Comparison of ENCODE assay signal across 8 cellular contexts in genomic region chr20:63696311-63696627, GRCh38. TPM values are rescaled to one million over a fixed set of nuclear protein-coding genes. Genes with fewer than 3 reads are reported as not detected.
DNase-seq lines count a peak whose midpoint lies in the region; ATAC-seq, FAIRE-seq and TF ChIP-seq lines count a peak whose summit lies in the region.

No MANE protein-coding gene starts in this region.

- no peaks in the 10 kb centered on the region for H3K27me3 ChIP-seq in skeletal muscle satellite cell (ENCODE audit: control insufficient read depth, insufficient read depth, low read length)

- no peaks in the 10 kb centered on the region for H3K4me1 ChIP-seq in HEK293 (ENCODE audit: control insufficient read depth, insufficient read depth, low read length)
- peaks cover 40% of the 10 kb centered on the region for H3K4me1 ChIP-seq in skeletal muscle satellite cell (ENCODE audit: control insufficient read depth, insufficient read depth, low read length)

- intact Hi-C loops in cardiac septum (cut with DNase I): loop anchor here (5.0 kb wide), 1 partner anchor 41 kb away; the partner anchor contains the start of genes LIME1 and SLC2A4RG

- peak overlapping the region; percentile 68 for H3K4me2 ChIP-seq in skeletal muscle satellite cell (ENCODE audit: low read length)

- H3K36me3 ChIP-seq in HEK293 (ENCODE audit: control insufficient read depth in 2 of 2, insufficient read depth in 1 of 2, low read length in 2 of 2): peaks cover 0 to 23% of the 10 kb centered on the region in 2 experiments; a peak in 1 of 3 replicates
- H3K36me3 ChIP-seq in skeletal muscle satellite cell (ENCODE audit: insufficient read depth, low read length): peaks cover 35% of the 10 kb centered on the region

- peaks cover 9% of the 10 kb centered on the region for H3K4me1 Mint-ChIP-seq in activated CD8-positive, alpha-beta T cell treated with anti-CD3 and anti-CD28 coated beads, Interleukin-2, amount 10 ng/mL, durations not matched to agents 7 days and 5 days (ENCODE audit: low read depth)

- H3K4me3 Mint-ChIP-seq in activated CD8-positive, alpha-beta T cell treated with anti-CD3 and anti-CD28 coated beads, Interleukin-2, amount 10 ng/mL, durations not matched to agents 7 days and 5 days: no peak overlapping the region

- no peaks in the 10 kb centered on the region for H3K9me3 Mint-ChIP-seq in activated CD8-positive, alpha-beta T cell treated with anti-CD3 and anti-CD28 coated beads, Interleukin-2, amount 10 ng/mL, durations not matched to agents 7 days and 5 days (ENCODE audit: insufficient read depth)

- H3K9ac ChIP-seq in skeletal muscle satellite cell (ENCODE audit: low read depth, low read length): no peak overlapping the region

- POLR2A ChIA-PET in HEK293 (lab: Yijun Ruan, JAX): interaction anchor here (1.6 kb wide), 1 partner anchor 12 kb away, joined by 5 read pairs; the partner anchor contains the start of genes ARFRP1 and ZGPAT
- POLR2A ChIA-PET in activated CD8-positive, alpha-beta T cell treated with anti-CD3 and anti-CD28 coated beads, Interleukin-2, amount 10 ng/mL, durations not matched to agents 7 days and 5 days (lab: Charles Lee): interaction anchor here (0.8 kb wide), 1 partner anchor 12 kb away, joined by 3 read pairs; no protein-coding TSS in a partner anchor

- CTCF ChIA-PET in HEK293 (lab: Yijun Ruan, JAX): no interaction called here
- CTCF ChIA-PET in activated CD8-positive, alpha-beta T cell treated with anti-CD3 and anti-CD28 coated beads, Interleukin-2, amount 10 ng/mL, durations not matched to agents 7 days and 5 days (lab: Charles Lee): no interaction called here

- ATAC-seq in activated CD8-positive, alpha-beta T cell treated with anti-CD3 and anti-CD28 coated beads, Interleukin-2, amount 10 ng/mL, durations not matched to agents 7 days and 5 days: peak; percentile 31
- no peak for ATAC-seq in HG03442 (IDR thresholded peaks at IDR 0.05; ENCODE audit: unreplicated experiment)

- H3K9me3 ChIP-seq in HEK293 (ENCODE audit: control insufficient read depth, insufficient read depth, low read depth, low read length) (no peaks in the 10 kb centered on the region), skeletal muscle satellite cell (replicated peaks; ENCODE audit: low read length) (no peaks in the 10 kb centered on the region)

- H3K27ac ChIP-seq in HEK293 (ENCODE audit: extremely low read depth, low read depth, low read length): no peak overlapping the region

- FAIRE-seq in D721Med (lab: Jason Lieb, UNC): no peak

- TF ChIP-seq CTCF in HEK293 (tag by site-specific recombination; IDR thresholded peaks at IDR 0.05) (no peak), D721Med (IDR thresholded peaks at IDR 0.05; ENCODE audit: insufficient read depth, missing control alignments) (no peak)

- peaks cover 27% of the 10 kb centered on the region for H3K36me3 Mint-ChIP-seq in activated CD8-positive, alpha-beta T cell treated with anti-CD3 and anti-CD28 coated beads, Interleukin-2, amount 10 ng/mL, durations not matched to agents 7 days and 5 days (ENCODE audit: low read depth)

- peak; percentile 42 for DNase-seq in activated CD8-positive, alpha-beta T cell treated with anti-CD3 and anti-CD28 coated beads, Interleukin-2, amount 10 ng/mL, durations not matched to agents 7 days and 5 days
- DNase-seq in cardiac septum (ENCODE audit: low spot score) (peak; percentile 71), NCI-H526 treated with DMSO at 0.1 percent for 48 hours (lab: John Stamatoyannopoulos, UW) (no peak), D721Med (ENCODE audit: insufficient read length, low spot score) (no peak), occipital lobe (lab: John Stamatoyannopoulos, UW) (no peak)

- no peak overlapping the region for H3K27ac Mint-ChIP-seq in activated CD8-positive, alpha-beta T cell treated with anti-CD3 and anti-CD28 coated beads, Interleukin-2, amount 10 ng/mL, durations not matched to agents 7 days and 5 days

- no peaks in the 10 kb centered on the region for H3K27me3 Mint-ChIP-seq in activated CD8-positive, alpha-beta T cell treated with anti-CD3 and anti-CD28 coated beads, Interleukin-2, amount 10 ng/mL, durations not matched to agents 7 days and 5 days (ENCODE audit: low read depth)

- H3K4me3 ChIP-seq in HEK293 (ENCODE audit: low read depth, low read length): no peak overlapping the region
- H3K4me3 ChIP-seq in skeletal muscle satellite cell (ENCODE audit: low read length): no peak overlapping the region

TF ChIP-seq in HEK293, 187 proteins besides CTCF, POLR2A, EP300 and RAD21 (continues in another document):
- TF ChIP-seq SP3 (tag by site-specific recombination; IDR thresholded peaks at IDR 0.05): peak; percentile 35; the same call in 1 of the 2 replicates
- TF ChIP-seq KLF7 (tag by site-specific recombination; IDR thresholded peaks at IDR 0.05; ENCODE audit: borderline replicate concordance): no peak
- TF ChIP-seq ZNF670 (tag by site-specific recombination; IDR thresholded peaks at IDR 0.05; ENCODE audit: low read depth): no peak
- no peak for TF ChIP-seq ZNF221 (tag by site-specific recombination; IDR thresholded peaks at IDR 0.05; ENCODE audit: borderline replicate concordance)
- TF ChIP-seq ZNF501 (tag by site-specific recombination; IDR thresholded peaks at IDR 0.05): no peak
- TF ChIP-seq KLF1 (tag by site-specific recombination; IDR thresholded peaks at IDR 0.05): peak; percentile 86
- TF ChIP-seq KLF8 (tag by site-specific recombination; IDR thresholded peaks at IDR 0.05): 0 out of 2 replicates have a peak, but pooled peaks have one; percentile 57
- 0 out of 2 replicates have a peak, but pooled peaks have one; percentile 22 for TF ChIP-seq KLF17 (tag by site-specific recombination; IDR thresholded peaks at IDR 0.05)
- TF ChIP-seq ZNF48 (tag by site-specific recombination; IDR thresholded peaks at IDR 0.05): no peak
- TF ChIP-seq ZNF768 (tag by site-specific recombination; IDR thresholded peaks at IDR 0.05): no peak
- no peak for TF ChIP-seq ZNF776 (tag by site-specific recombination; IDR thresholded peaks at IDR 0.05; ENCODE audit: borderline replicate concordance)
- TF ChIP-seq ZNF350 (tag by site-specific recombination; IDR thresholded peaks at IDR 0.05): no peak
- TF ChIP-seq BCL11B (tag by site-specific recombination; IDR thresholded peaks at IDR 0.05; ENCODE audit: low read depth): no peak
- TF ChIP-seq ZNF560 (tag by site-specific recombination; IDR thresholded peaks at IDR 0.05; ENCODE audit: borderline replicate concordance): no peak
- no peak for TF ChIP-seq ZFP37 (tag by site-specific recombination; IDR thresholded peaks at IDR 0.05)
- TF ChIP-seq ZNF645 (tag by site-specific recombination; IDR thresholded peaks at IDR 0.05): no peak
- no peak for TF ChIP-seq ZNF561 (tag by site-specific recombination; IDR thresholded peaks at IDR 0.05; ENCODE audit: borderline replicate concordance)
- TF ChIP-seq ELK4 (IDR thresholded peaks at IDR 0.05; ENCODE audit: borderline replicate concordance, low read depth, low read length): no peak

RNA-seq across cellular contexts. Expression of gene TNFRSF6B, which starts 0.2 kb away (rescaled TPM):
- total RNA-seq in activated CD8-positive, alpha-beta T cell treated with anti-CD3 and anti-CD28 coated beads, Interleukin-2, amount 10 ng/mL, durations not matched to agents 7 days and 5 days: not detected
- total RNA-seq in cardiac septum: not detected
- total RNA-seq in skeletal muscle satellite cell (2012; rRNA removed): 0.51 and 4.4 TPM in 2 replicates
- total RNA-seq in occipital lobe: not detected

RNA-seq across cellular contexts. Expression of gene ARFRP1, which starts 11.5 kb away (rescaled TPM):
- total RNA-seq in activated CD8-positive, alpha-beta T cell treated with anti-CD3 and anti-CD28 coated beads, Interleukin-2, amount 10 ng/mL, durations not matched to agents 7 days and 5 days: 10 to 100 TPM; 55.2 to 57.6 TPM
- total RNA-seq in cardiac septum: 40.3 TPM
- total RNA-seq in skeletal muscle satellite cell (2012; rRNA removed): 21.2 and 26.1 TPM in 2 replicates
- 15.6 TPM for total RNA-seq in occipital lobe

RNA-seq across cellular contexts. Expression of gene ZGPAT, which starts 11.6 kb away (rescaled TPM):
- 10 to 100 TPM; 38.6 to 43.5 TPM for total RNA-seq in activated CD8-positive, alpha-beta T cell treated with anti-CD3 and anti-CD28 coated beads, Interleukin-2, amount 10 ng/mL, durations not matched to agents 7 days and 5 days
- total RNA-seq in cardiac septum (16.7 TPM), occipital lobe (7.3 TPM)
- 15.3 and 17.2 TPM in 2 replicates for total RNA-seq in skeletal muscle satellite cell (2012; rRNA removed)

RNA-seq across cellular contexts. Expression of gene RTEL1, which starts 38.2 kb away (rescaled TPM):
- 10 to 100 TPM; 49.8 to 54.3 TPM for total RNA-seq in activated CD8-positive, alpha-beta T cell treated with anti-CD3 and anti-CD28 coated beads, Interleukin-2, amount 10 ng/mL, durations not matched to agents 7 days and 5 days
- total RNA-seq in cardiac septum (10.5 TPM), occipital lobe (10.0 TPM)
- 8.6 and 14.0 TPM in 2 replicates for total RNA-seq in skeletal muscle satellite cell (2012; rRNA removed)

RNA-seq across cellular contexts. Expression of gene LIME1, which starts 40.2 kb away (rescaled TPM):
- 100 to 1,000 TPM; 163 to 165 TPM for total RNA-seq in activated CD8-positive, alpha-beta T cell treated with anti-CD3 and anti-CD28 coated beads, Interleukin-2, amount 10 ng/mL, durations not matched to agents 7 days and 5 days
- total RNA-seq in cardiac septum (5.0 TPM), occipital lobe (1.7 TPM)
- total RNA-seq in skeletal muscle satellite cell (2012; rRNA removed): 2.6 and 5.6 TPM in 2 replicates

Comparison
In these comparisons a context has a peak if more than half of its experiments do, and no peak if none do; other contexts are left out.
1. DNase-seq: peak in activated CD8-positive, alpha-beta T cell treated with anti-CD3 and anti-CD28 coated beads, Interleukin-2, amount 10 ng/mL, durations not matched to agents 7 days and 5 days (single experiment) and cardiac septum (single experiment); none in NCI-H526 treated with DMSO at 0.1 percent for 48 hours (single experiment), D721Med (single experiment) and occipital lobe (single experiment).